ENCODE assay signal across 16 cellular contexts in the genomic region with DNA sequence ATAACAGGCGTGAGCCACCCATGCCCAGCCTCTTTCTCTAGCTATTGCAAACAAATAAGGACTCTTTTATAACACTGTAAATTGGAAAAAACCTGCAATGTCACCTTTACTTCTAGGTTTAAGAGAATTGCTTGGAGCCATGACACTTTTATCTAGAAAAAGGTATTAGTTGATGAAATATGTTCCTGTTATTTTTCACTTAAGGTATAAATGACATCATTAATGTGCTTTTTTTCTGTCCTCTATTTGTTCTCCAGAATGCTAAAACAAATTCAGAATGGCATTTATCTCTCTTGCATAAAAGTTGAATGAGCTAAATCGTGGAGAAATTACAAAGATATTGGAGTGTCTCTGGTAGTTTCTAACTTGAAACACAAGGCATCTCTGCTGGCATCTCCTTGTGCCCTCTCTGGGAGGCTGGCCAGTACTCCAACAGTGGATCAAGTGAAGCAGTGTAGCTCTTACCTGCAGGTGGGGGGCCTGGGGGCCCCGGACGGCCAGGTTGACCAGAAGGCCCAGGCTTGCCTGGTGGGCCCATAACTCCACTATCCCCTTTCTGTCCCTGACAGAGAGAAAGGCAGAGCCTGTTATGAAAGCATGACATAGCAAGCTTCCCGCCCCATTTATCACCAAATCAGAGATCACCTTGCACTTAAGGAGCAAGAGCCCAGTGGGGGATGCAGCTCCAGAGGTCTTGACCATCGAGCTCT.
"Had no signal": no experiment of that assay in that cellular context is flagged by ENCODE, and none has a peak within 500 bp of the region (broad histone marks: within the 10 kb centered on the region; RNA-seq: fewer than 3 reads in every experiment).

No MANE protein-coding gene starts in this region.

- ATAC-seq: foreskin keratinocyte; naive thymus-derived CD4-positive, alpha-beta T cell; right cardiac atrium; stimulated activated memory B cell treated with anti-CD40 and anti-IgM and Interleukin-4, amounts not matched to agents 10 μg/mL and 1 μg/mL and 100 μg/mL, for 72 hours; upper lobe of right lung had no signal

- H3K79me2 ChIP-seq: hepatocyte had no signal

- DNase-seq: colonic mucosa; dermis blood vessel endothelial cell; endodermal cell; erythroblast; foreskin keratinocyte; kidney glomerular epithelial cell; mammary epithelial cell; naive thymus-derived CD4-positive, alpha-beta T cell; right cardiac atrium; stimulated activated CD4-positive, alpha-beta T cell treated with anti-CD3 and anti-CD28 coated beads, Interleukin-4, amount 100 ng/mL, for 1 hour; upper lobe of right lung had no signal

- H3K36me3 ChIP-seq: colonic mucosa, upper lobe of right lung, vagina had no signal

- FAIRE-seq: endothelial cell of umbilical vein had no signal

- H3K4me1 ChIP-seq: colonic mucosa, foreskin keratinocyte, upper lobe of right lung, vagina had no signal

- H3K4me3 ChIP-seq: colonic mucosa, hepatocyte, tibial artery, upper lobe of right lung, vagina had no signal

- H3K27ac ChIP-seq: colonic mucosa, foreskin keratinocyte, hepatocyte, tibial artery, upper lobe of right lung, vagina had no signal

- H3K9me3 ChIP-seq: colonic mucosa, tibial artery, upper lobe of right lung, vagina had no signal

- H3K4me2 ChIP-seq: hepatocyte had no signal

- H2AFZ ChIP-seq: hepatocyte had no signal

- H3K27me3 ChIP-seq: colonic mucosa, hepatocyte, tibial artery, upper lobe of right lung, vagina had no signal
